Comparison of ENCODE assay signal across 11 cellular contexts in the genomic region with DNA sequence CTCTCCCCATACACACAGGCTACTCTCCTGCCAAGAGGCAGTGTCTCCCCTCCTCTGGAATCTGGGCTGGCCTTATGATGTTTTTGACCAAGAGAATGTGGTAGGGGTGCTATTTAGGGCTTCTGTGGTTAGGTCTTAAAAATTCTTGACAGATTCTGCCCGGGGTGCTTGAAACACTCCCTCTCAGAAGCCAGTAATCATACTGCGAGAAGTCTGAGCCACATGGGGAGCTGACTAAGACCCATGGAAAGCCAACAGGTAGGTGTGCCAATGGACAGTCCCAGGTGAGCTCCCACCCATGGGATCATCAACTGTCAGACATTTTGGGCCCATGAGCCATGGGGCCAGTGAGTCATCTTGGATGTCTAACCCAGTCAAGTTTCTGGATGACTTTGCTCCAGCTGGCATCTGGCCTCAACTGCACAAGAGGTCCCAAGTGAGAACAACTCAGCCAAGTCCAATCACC.
DNase-seq lines count a peak whose midpoint lies in the region; ATAC-seq, FAIRE-seq and TF ChIP-seq lines count a peak whose summit lies in the region.
"Had no signal": no experiment of that assay in that cellular context is flagged by ENCODE, and none has a peak within 500 bp of the region (broad histone marks: within the 10 kb centered on the region; RNA-seq: fewer than 3 reads in every experiment).

No MANE protein-coding gene starts in this region.

- peak; percentile 41 for DNase-seq in AG10803 (ENCODE audit: low read depth)
- DNase-seq in bronchial epithelial cell (ENCODE audit: low read depth): peak; percentile 66
- DNase-seq in NCI-H2029 treated with DMSO at 0.1 percent for 48 hours (lab: John Stamatoyannopoulos, UW): no peak
- DNase-seq in germinal center (ENCODE audit: low spot score): no peak
- no peak for DNase-seq in NCI-H345 treated with DMSO at 0.1 percent for 48 hours (lab: John Stamatoyannopoulos, UW; ENCODE audit: unreplicated experiment)
- DNase-seq in GM19238 (ENCODE audit: insufficient read length, low spot score): no peak
- DNase-seq: cortex of kidney, ovary had no signal

- no peak for FAIRE-seq in bronchial epithelial cell (lab: Jason Lieb, UNC)
- FAIRE-seq: K562 had no signal

- no peak overlapping the region for H3K4me3 ChIP-seq in AG10803 (ENCODE audit: low read length)
- H3K4me3 ChIP-seq in bronchial epithelial cell (ENCODE audit: low read depth, low read length): no peak overlapping the region
- H3K4me3 ChIP-seq: K562, ovary had no signal

- ATAC-seq in GM19025 (IDR thresholded peaks at IDR 0.05; ENCODE audit: low read depth, unreplicated experiment): peak; percentile 66
- ATAC-seq in HG03135 (IDR thresholded peaks at IDR 0.05; ENCODE audit: unreplicated experiment): peak; percentile 66
- ATAC-seq: K562 had no signal

- no peaks in the 10 kb centered on the region for H3K36me3 ChIP-seq in bronchial epithelial cell (ENCODE audit: control insufficient read depth, insufficient read depth, low read length)
- H3K36me3 ChIP-seq: ovary had no signal

- no peaks in the 10 kb centered on the region for H3K27me3 ChIP-seq in bronchial epithelial cell (ENCODE audit: control insufficient read depth, insufficient read depth, low read length)
- H3K27me3 ChIP-seq: ovary had no signal

- TF ChIP-seq CTCF in AG10803 (conservative IDR thresholded peaks at IDR 0.05; ENCODE audit: low read length) (no peak), bronchial epithelial cell (IDR thresholded peaks at IDR 0.05; ENCODE audit: insufficient read depth, low read length, severe bottlenecking) (no peak)

Comparison
In these comparisons a context has a peak if more than half of its experiments do, and no peak if none do; other contexts are left out.
1. DNase-seq: peak in AG10803 (single experiment) and bronchial epithelial cell (single experiment); none in NCI-H2029 treated with DMSO at 0.1 percent for 48 hours (single experiment), germinal center (single experiment), NCI-H345 treated with DMSO at 0.1 percent for 48 hours (single experiment) and GM19238 (single experiment).